Comparison of ENCODE assay signal across 9 cellular contexts in the genomic region with DNA sequence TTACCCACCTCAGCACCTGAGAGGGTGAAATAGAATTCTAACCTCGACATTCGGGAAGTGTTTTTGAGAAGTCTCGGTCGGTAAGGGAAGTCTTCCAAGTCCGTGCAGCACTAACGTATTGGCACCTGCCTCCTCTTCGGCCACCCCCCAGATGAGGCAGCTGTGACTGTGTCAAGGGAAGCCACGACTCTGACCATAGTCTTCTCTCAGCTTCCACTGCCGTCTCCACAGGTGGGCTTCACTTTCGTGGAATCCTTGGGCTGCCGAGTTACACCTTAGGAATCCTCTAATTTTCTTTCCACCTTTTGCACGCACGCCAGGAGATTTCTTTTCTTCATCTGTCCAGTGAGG. TPM values are rescaled to one million over a fixed set of nuclear protein-coding genes. Genes with fewer than 3 reads are reported as not detected.
DNase-seq lines count a peak whose midpoint lies in the region; ATAC-seq, FAIRE-seq and TF ChIP-seq lines count a peak whose summit lies in the region.
"Had no signal": no experiment of that assay in that cellular context is flagged by ENCODE, and none has a peak within 500 bp of the region (broad histone marks: within the 10 kb centered on the region; RNA-seq: fewer than 3 reads in every experiment).

No MANE protein-coding gene starts in this region.

- no peak for ATAC-seq in CD8-positive, alpha-beta T cell
- peak; percentile 18 for ATAC-seq in GM21529 (IDR thresholded peaks at IDR 0.05; ENCODE audit: unreplicated experiment)
- ATAC-seq in central memory CD8-positive, alpha-beta T cell (replicated peaks; ENCODE audit: extremely low read depth, poor library complexity, severe bottlenecking): no peak
- peak; percentile 14 for ATAC-seq in memory B cell (ENCODE audit: low read depth)
- no peak for ATAC-seq in GM21390 (IDR thresholded peaks at IDR 0.05; ENCODE audit: unreplicated experiment)

- H4K20me1 ChIP-seq in Loucy (ENCODE audit: insufficient read depth, low read length, poor library complexity, severe bottlenecking): peaks cover 19% of the 10 kb centered on the region

- FAIRE-seq in urothelium cell line (lab: Jason Lieb, UNC): no peak

- intact Hi-C loops in CD8-positive, alpha-beta T cell (cut with DNase I, micrococcal nuclease): loop anchor here (5.0 to 10.0 kb wide), 5 partner anchors 261 to 1214 kb away; a partner anchor contains a TSS

- H3K27ac ChIP-seq in CD8-positive, alpha-beta T cell (ENCODE audit: low read depth, low read length): peak overlapping the region; percentile 87

- CTCF ChIA-PET in CD8-positive, alpha-beta T cell (lab: Charles Lee): interaction anchor here (1.0 to 2.3 kb wide), 4 partner anchors 18 to 101 kb away, joined by 3 to 6 read pairs (median 4); a partner anchor contains a TSS

- H3F3A ChIP-seq in Loucy (ENCODE audit: low read depth): no peaks in the 10 kb centered on the region

- peak overlapping the region; percentile 87 for H3K4me2 ChIP-seq in Loucy (ENCODE audit: low read depth, low read length, poor library complexity, severe bottlenecking)

- H3K36me3 Mint-ChIP-seq in CD8-positive, alpha-beta T cell: peaks cover 47% of the 10 kb centered on the region
- peaks cover 40% of the 10 kb centered on the region for H3K36me3 Mint-ChIP-seq in central memory CD8-positive, alpha-beta T cell (ENCODE audit: insufficient read depth)
- peaks cover 24% of the 10 kb centered on the region for H3K36me3 Mint-ChIP-seq in memory B cell

- H3K27me3 ChIP-seq in CD8-positive, alpha-beta T cell (ENCODE audit: insufficient read depth, low read length): no peaks in the 10 kb centered on the region
- no peaks in the 10 kb centered on the region for H3K27me3 ChIP-seq in Loucy (ENCODE audit: insufficient read depth, low read length, poor library complexity, severe bottlenecking)

- peak overlapping the region; percentile 75 for H3K9ac ChIP-seq in Loucy (ENCODE audit: low read depth, low read length, poor library complexity, severe bottlenecking)

- H3K4me3 Mint-ChIP-seq in CD8-positive, alpha-beta T cell: peak overlapping the region; percentile 97
- H3K4me3 Mint-ChIP-seq in central memory CD8-positive, alpha-beta T cell: peak overlapping the region; percentile 90
- peak overlapping the region; percentile 94 for H3K4me3 Mint-ChIP-seq in memory B cell

- H3K27me3 Mint-ChIP-seq in CD8-positive, alpha-beta T cell (ENCODE audit: low read depth): no peaks in the 10 kb centered on the region
- no peaks in the 10 kb centered on the region for H3K27me3 Mint-ChIP-seq in central memory CD8-positive, alpha-beta T cell
- no peaks in the 10 kb centered on the region for H3K27me3 Mint-ChIP-seq in memory B cell

- H3K9me3 ChIP-seq in CD8-positive, alpha-beta T cell (ENCODE audit: low read length): no peaks in the 10 kb centered on the region
- H3K9me3 ChIP-seq in Loucy (ENCODE audit: insufficient read depth, low read depth, low read length): no peaks in the 10 kb centered on the region

- peaks cover 21% of the 10 kb centered on the region for H3K36me3 ChIP-seq in CD8-positive, alpha-beta T cell (ENCODE audit: insufficient read depth, low read length)
- H3K36me3 ChIP-seq in Loucy (ENCODE audit: insufficient read depth, low read length): peaks cover 18% of the 10 kb centered on the region; the same call in 1 of the 2 replicates

- no peak for TF ChIP-seq CTCF in CD8-positive, alpha-beta T cell (IDR thresholded peaks at IDR 0.05)
- TF ChIP-seq CTCF in Loucy (conservative IDR thresholded peaks at IDR 0.05; ENCODE audit: low read length): no peak

- peaks cover 18% of the 10 kb centered on the region for H3K4me1 ChIP-seq in CD8-positive, alpha-beta T cell (ENCODE audit: insufficient read depth, low read length)
- H3K4me1 ChIP-seq in Loucy (ENCODE audit: insufficient read depth, low read length, poor library complexity, severe bottlenecking): peaks cover 16% of the 10 kb centered on the region

- H2AFZ ChIP-seq in Loucy (ENCODE audit: low read length): peak overlapping the region; percentile 81

- no peaks in the 10 kb centered on the region for H3K9me2 ChIP-seq in Loucy (replicated peaks; ENCODE audit: low read depth, low read length)

- peaks cover 44% of the 10 kb centered on the region for H3K4me1 Mint-ChIP-seq in CD8-positive, alpha-beta T cell (ENCODE audit: low read depth)
- H3K4me1 Mint-ChIP-seq in central memory CD8-positive, alpha-beta T cell: peaks cover 44% of the 10 kb centered on the region
- peaks cover 28% of the 10 kb centered on the region for H3K4me1 Mint-ChIP-seq in memory B cell

- DNase-seq in CD8-positive, alpha-beta T cell: no peak
- no peak for DNase-seq in central memory CD8-positive, alpha-beta T cell (ENCODE audit: low spot score in 2 of 2)
- no peak for DNase-seq in memory B cell (ENCODE audit: low spot score in 2 of 2)
- DNase-seq in urothelium cell line (ENCODE audit: low spot score): peak; percentile 30
- no peak for DNase-seq in Ammon's horn (ENCODE audit: low spot score)

- peak overlapping the region; percentile 98 for H3K27ac Mint-ChIP-seq in CD8-positive, alpha-beta T cell
- H3K27ac Mint-ChIP-seq in central memory CD8-positive, alpha-beta T cell (ENCODE audit: low read depth): peak overlapping the region; percentile 96
- H3K27ac Mint-ChIP-seq in memory B cell: peak overlapping the region; percentile 98

- no peaks in the 10 kb centered on the region for H3K9me3 Mint-ChIP-seq in CD8-positive, alpha-beta T cell
- no peaks in the 10 kb centered on the region for H3K9me3 Mint-ChIP-seq in central memory CD8-positive, alpha-beta T cell
- no peaks in the 10 kb centered on the region for H3K9me3 Mint-ChIP-seq in memory B cell

- peaks cover 25% of the 10 kb centered on the region for H3K79me2 ChIP-seq in Loucy (ENCODE audit: insufficient read depth, low read length)

- peak overlapping the region; percentile 97 for H3K4me3 ChIP-seq in CD8-positive, alpha-beta T cell (ENCODE audit: low read depth, low read length)
- H3K4me3 ChIP-seq in Loucy (ENCODE audit: low read length, poor library complexity, severe bottlenecking): peak overlapping the region; percentile 88

- POLR2A ChIA-PET in CD8-positive, alpha-beta T cell (lab: Charles Lee): interaction anchor here (1.0 to 1.2 kb wide), 2 partner anchors 46 to 80 kb away, joined by 3 to 4 read pairs; a partner anchor contains a TSS

RNA-seq across cellular contexts. Expression of a gene that starts 0.8 kb away (rescaled TPM):
- total RNA-seq in CD8-positive, alpha-beta T cell: 10 to 100 TPM; 80.3 to 81.1 TPM

RNA-seq across cellular contexts. Expression of a gene that starts 34.8 kb away (rescaled TPM):
- total RNA-seq in CD8-positive, alpha-beta T cell: not detected
- total RNA-seq: NCI-H460 had no signal

RNA-seq across cellular contexts. Expression of a gene that starts 52.6 kb away (rescaled TPM):
- total RNA-seq in CD8-positive, alpha-beta T cell: 10 to 100 TPM; 23.0 to 25.5 TPM

Comparison
In these comparisons a context has a peak if more than half of its experiments do, and no peak if none do; other contexts are left out.
1. ATAC-seq: peak in GM21529 (single experiment) and memory B cell (single experiment); none in CD8-positive, alpha-beta T cell (single experiment), central memory CD8-positive, alpha-beta T cell (single experiment) and GM21390 (single experiment).
2. Peak in every context shown above with its lines, with median percentiles within 50 percentile points of each other: H3K27ac Mint-ChIP-seq and H3K4me3 Mint-ChIP-seq.